In genomic region chr17:72715906-72716572, GRCh38 we compare ENCODE assay signal across 9 cellular contexts.
A peak's percentile ranks its signal among the peaks of the same experiment; 100 is the strongest.
DNase-seq lines count a peak whose midpoint lies in the region; TF ChIP-seq lines count a peak whose summit lies in the region.
"Had no signal": no experiment of that assay in that cellular context is flagged by ENCODE, and none has a peak within 500 bp of the region (broad histone marks: within the 10 kb centered on the region; RNA-seq: fewer than 3 reads in every experiment).

No MANE protein-coding gene starts in this region.

- CTCF ChIA-PET in PC-9 (lab: Charles Lee): interaction anchor here (0.7 to 1.3 kb wide), 6 partner anchors 12 to 257 kb away, joined by 3 to 7 read pairs (median 4); no protein-coding TSS in a partner anchor

- no TSS peak for BruUV-seq in PC-9 (replicated peaks; lab: Mats Ljungman, UMichigan)

- peaks cover 45% of the 10 kb centered on the region for H3F3A ChIP-seq in PC-9 (ENCODE audit: insufficient read depth, low read depth)

- H3K4me3 ChIP-seq in PC-9 (peak overlapping the region; percentile 47; the same call in 1 of the 2 replicates), epithelial cell of proximal tubule (ENCODE audit: low read depth, low read length) (no peak overlapping the region)
- H3K4me3 ChIP-seq: ovary had no signal

- H3K27ac ChIP-seq in PC-9: peak overlapping the region; percentile 97
- H3K27ac ChIP-seq: ovary had no signal

- H3K9me3 ChIP-seq in PC-9 (ENCODE audit: insufficient read depth, low read depth): peaks cover 5% of the 10 kb centered on the region; the same call in 1 of the 2 replicates
- H3K9me3 ChIP-seq: ovary had no signal

- H4K20me1 ChIP-seq in PC-9 (ENCODE audit: insufficient read depth): no peaks in the 10 kb centered on the region

- no peaks in the 10 kb centered on the region for H3K9me2 ChIP-seq in PC-9 (ENCODE audit: insufficient read depth)

- intact Hi-C loops in PC-9 (cut with micrococcal nuclease; ENCODE audit: unreplicated experiment): loop anchor here (1.0 to 5.0 kb wide), 9 partner anchors 32 to 594 kb away; partner anchors contain the start of gene SOX9

- no peaks in the 10 kb centered on the region for H3K27me3 ChIP-seq in PC-9 (ENCODE audit: insufficient read depth, low read depth)
- H3K27me3 ChIP-seq: ovary had no signal

- TF ChIP-seq CTCF in PC-9 (conservative IDR thresholded peaks at IDR 0.05) (no peak), epithelial cell of proximal tubule (conservative IDR thresholded peaks at IDR 0.05; ENCODE audit: low read depth, low read length) (no peak)

- H3K79me2 ChIP-seq in PC-9 (ENCODE audit: low read depth): peaks cover 28% of the 10 kb centered on the region

- H3K36me3 ChIP-seq in PC-9 (ENCODE audit: low read depth): peaks cover 19% of the 10 kb centered on the region
- H3K36me3 ChIP-seq: ovary had no signal

- POLR2A ChIA-PET in PC-9 (lab: Charles Lee; ENCODE audit: unreplicated experiment): interaction anchor here (0.5 to 1.4 kb wide), 16 partner anchors 9 to 621 kb away, joined by 3 to 22 read pairs (median 6); no protein-coding TSS in a partner anchor

- H3K4me2 ChIP-seq in PC-9: peak overlapping the region; percentile 84

- peak; percentile 90 for DNase-seq in COLO829 (ENCODE audit: low spot score)
- DNase-seq in PC-9: peak; percentile 82 to 98
- DNase-seq in epithelial cell of proximal tubule (ENCODE audit: low read depth): peak; percentile 64
- DNase-seq in occipital lobe (lab: John Stamatoyannopoulos, UW): peak; percentile 7
- no peak for DNase-seq in HuH-7.5 (ENCODE audit: low spot score)
- DNase-seq in stimulated activated CD4-positive, alpha-beta T cell treated with anti-CD3 and anti-CD28 coated beads, Interleukin-4, amount 100 ng/mL, for 24 hours: no peak
- no peak for DNase-seq in NCI-H2227 (lab: John Stamatoyannopoulos, UW; ENCODE audit: unreplicated experiment)
- no peak for DNase-seq in GM19238 (ENCODE audit: insufficient read length, low spot score)
- DNase-seq: ovary had no signal

- no peak overlapping the region for H2AFZ ChIP-seq in PC-9

- peaks cover 55% of the 10 kb centered on the region for H3K4me1 ChIP-seq in PC-9 (replicated peaks; ENCODE audit: insufficient read depth)

Comparison
In these comparisons a context has a peak if more than half of its experiments do, and no peak if none do; other contexts are left out.
1. DNase-seq: peak in COLO829 (single experiment), PC-9 (2 of 2), epithelial cell of proximal tubule (single experiment) and occipital lobe (single experiment); none in HuH-7.5 (single experiment), stimulated activated CD4-positive, alpha-beta T cell treated with anti-CD3 and anti-CD28 coated beads, Interleukin-4, amount 100 ng/mL, for 24 hours (single experiment), NCI-H2227 (single experiment) and GM19238 (single experiment).